In genomic region chr6:105839266-105839665, GRCh38 we compare ENCODE assay signal across 19 cellular contexts.
A peak's percentile ranks its signal among the peaks of the same experiment; 100 is the strongest.
DNase-seq lines count a peak whose midpoint lies in the region; ATAC-seq and TF ChIP-seq lines count a peak whose summit lies in the region.
"Had no signal": no experiment of that assay in that cellular context is flagged by ENCODE, and none has a peak within 500 bp of the region (broad histone marks: within the 10 kb centered on the region; RNA-seq: fewer than 3 reads in every experiment).

No MANE protein-coding gene starts in this region.

- no peak overlapping the region for H3K27ac Mint-ChIP-seq in natural killer cell
- H3K27ac Mint-ChIP-seq: T-helper 17 cell had no signal

- TF ChIP-seq CTCF in AG10803 (conservative IDR thresholded peaks at IDR 0.05; ENCODE audit: low read length) (no peak), natural killer cell (IDR thresholded peaks at IDR 0.05) (no peak), MM.1S (IDR thresholded peaks at IDR 0.05; ENCODE audit: low read length) (no peak)

- H3K4me2 ChIP-seq in MM.1S (ENCODE audit: low read depth, low read length) = no peak overlapping the region

- no peaks in the 10 kb centered on the region for H3K9me3 Mint-ChIP-seq in natural killer cell

- H4K20me1 ChIP-seq in MM.1S (ENCODE audit: insufficient read depth, low read length) = no peaks in the 10 kb centered on the region

- peaks cover 0 to 2% of the 10 kb centered on the region in 2 donors for H3K27me3 Mint-ChIP-seq in natural killer cell (ENCODE audit: low read depth in 2 of 2)
- H3K27me3 Mint-ChIP-seq: T-helper 17 cell had no signal

- H3K4me3 Mint-ChIP-seq in natural killer cell = no peak overlapping the region
- H3K4me3 Mint-ChIP-seq: T-helper 17 cell had no signal

- H3K27ac ChIP-seq in MM.1S (ENCODE audit: low read length) = no peak overlapping the region
- H3K27ac ChIP-seq: HL-60 had no signal

- H3K36me3 ChIP-seq in adipocyte (ENCODE audit: control insufficient read depth, insufficient read depth, low read length, severe bottlenecking) = no peaks in the 10 kb centered on the region
- no peaks in the 10 kb centered on the region for H3K36me3 ChIP-seq in MM.1S (replicated peaks; ENCODE audit: insufficient read depth, low read length)

- H3K36me3 Mint-ChIP-seq in natural killer cell = no peaks in the 10 kb centered on the region

- H2AFZ ChIP-seq in MM.1S (ENCODE audit: low read length) = no peak overlapping the region

- no peaks in the 10 kb centered on the region for H3K79me2 ChIP-seq in MM.1S (ENCODE audit: low read length)

- no peaks in the 10 kb centered on the region for H3K9me2 ChIP-seq in MM.1S (replicated peaks; ENCODE audit: insufficient read depth, low read length)

- no peaks in the 10 kb centered on the region for H3F3A ChIP-seq in MM.1S (ENCODE audit: insufficient read depth, low read length)

- DNase-seq in AG10803 (ENCODE audit: low read depth) (peak; percentile 73), GM04503 (ENCODE audit: low read depth) (peak; percentile 37), adipocyte (ENCODE audit: low read depth) (peak; percentile 33), fibroblast of peridontal ligament (ENCODE audit: extremely low read depth) (peak; percentile 70), anterior cingulate cortex (lab: John Stamatoyannopoulos, UW) (no peak), natural killer cell (no peak), MM.1S (no peak)
- DNase-seq: Calu3, Kasumi-1, NCI-H1694 treated with DMSO at 0.1 percent for 48 hours, NCI-H2081, NCI-H2227 treated with DMSO at 0.1 percent for 48 hours, NCI-H69, SHP77 treated with DMSO at 0.1 percent for 48 hours, T-helper 17 cell had no signal

- H3K4me3 ChIP-seq in AG10803 (ENCODE audit: low read length) (no peak overlapping the region), adipocyte (ENCODE audit: low read length) (no peak overlapping the region), MM.1S (ENCODE audit: low read length) (no peak overlapping the region)

- H3K4me1 Mint-ChIP-seq in natural killer cell = no peaks in the 10 kb centered on the region

- H3K4me1 ChIP-seq in adipocyte (ENCODE audit: control insufficient read depth, insufficient read depth, low read length) (peaks cover 6% of the 10 kb centered on the region), MM.1S (ENCODE audit: low read length) (no peaks in the 10 kb centered on the region)

- H3K9me3 ChIP-seq in adipocyte (ENCODE audit: control insufficient read depth, low read length) (no peaks in the 10 kb centered on the region), MM.1S (replicated peaks; ENCODE audit: insufficient read depth, low read length) (no peaks in the 10 kb centered on the region)

- H3K27me3 ChIP-seq in adipocyte (replicated peaks; ENCODE audit: control insufficient read depth, insufficient read depth, low read length) = no peaks in the 10 kb centered on the region
- H3K27me3 ChIP-seq in MM.1S (replicated peaks; ENCODE audit: insufficient read depth, low read length) = no peaks in the 10 kb centered on the region

- no peak for ATAC-seq in HG02610 (IDR thresholded peaks at IDR 0.05; ENCODE audit: unreplicated experiment)
- no peak for ATAC-seq in natural killer cell
- ATAC-seq: HCT116, Panc1, T-helper 17 cell had no signal

- H3K9ac ChIP-seq in adipocyte (ENCODE audit: low read length) (no peak overlapping the region), MM.1S (ENCODE audit: low read length) (no peak overlapping the region)

- intact Hi-C loops in natural killer cell (cut with micrococcal nuclease) = no loop called here

Comparison
In these comparisons a context has a peak if more than half of its experiments do, and no peak if none do; other contexts are left out.
1. DNase-seq: peak in AG10803 (single experiment), GM04503 (single experiment), adipocyte (single experiment) and fibroblast of peridontal ligament (single experiment); none in anterior cingulate cortex (0 of 58), natural killer cell (single experiment) and MM.1S (single experiment).